Comparison of ENCODE assay signal across 26 cellular contexts in the genomic region with DNA sequence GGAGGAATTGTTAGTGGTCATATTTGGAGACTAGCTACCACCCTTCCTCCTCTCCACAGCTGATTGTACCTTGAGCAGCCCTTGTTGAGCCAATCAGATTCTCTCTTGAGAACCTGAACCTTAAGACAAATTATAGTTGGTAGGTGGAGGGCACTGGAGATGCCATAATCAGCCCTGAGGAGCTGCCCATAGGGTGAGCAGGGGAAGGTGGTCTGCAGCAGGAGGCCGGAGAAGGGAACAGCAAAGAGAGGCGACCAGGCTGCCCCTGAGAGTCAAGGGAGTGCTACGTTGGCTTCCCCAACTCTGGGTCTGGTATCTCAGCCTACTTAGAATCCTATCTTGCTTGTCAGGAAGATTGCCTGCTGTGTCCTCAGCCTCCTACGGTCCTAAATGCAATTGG. TPM values are rescaled to one million over a fixed set of nuclear protein-coding genes. Genes with fewer than 3 reads are reported as not detected.
"Had no signal": no experiment of that assay in that cellular context is flagged by ENCODE, and none has a peak within 500 bp of the region (broad histone marks: within the 10 kb centered on the region; RNA-seq: fewer than 3 reads in every experiment).

No MANE protein-coding gene starts in this region.

- H3K4me2 ChIP-seq: SK-N-SH had no signal

- DNase-seq: activated CD4-positive, alpha-beta T cell treated with anti-CD3 and anti-CD28 coated beads, Interleukin-2, amount 10 ng/mL, durations not matched to agents 24 days and 14 days; activated CD4-positive, alpha-beta T cell treated with anti-CD3 and anti-CD28 coated beads, Interleukin-2, amount 50 U/mL, for 4 hours; activated CD8-positive, alpha-beta T cell treated with anti-CD3 and anti-CD28 coated beads, Interleukin-2, amount 10 ng/mL, durations not matched to agents 7 days and 5 days; activated gamma-delta T cell; activated naive CD4-positive, alpha-beta T cell treated with Interleukin-2 at 50 U/mL for 16 hours; activated naive CD8-positive, alpha-beta T cell treated with anti-CD3 and anti-CD28 coated beads, Interleukin-2, amount 10 ng/mL, durations not matched to agents 7 days and 5 days; activated T-cell treated with anti-CD3 and anti-CD28 coated beads, Interleukin-2, amount 50 U/mL, for 24 hours; amygdala; Karpas-422; NCI-H1105; NCI-H1436; NCI-H1694; NCI-H1930; NCI-H510A; NCI-H526; NCI-H748 treated with DMSO at 0.1 percent for 48 hours; NK-92 treated with Interleukin-12 subunit alpha and Interleukin-12 subunit beta, amount 100 ng/mL, for 24 hours; PC-3; Peyer's patch; RPMI8226; SHP77 treated with DMSO at 0.1 percent for 48 hours; SK-N-SH had no signal

- FAIRE-seq: TTC549 had no signal

- H3K4me3 ChIP-seq: ascending aorta, cardiac muscle cell, Peyer's patch, SJSA1 had no signal

- H3K27ac ChIP-seq: ascending aorta, cardiac muscle cell, Peyer's patch, SJSA1 had no signal

- H3K27me3 ChIP-seq: ascending aorta, cardiac muscle cell, Peyer's patch, SJSA1 had no signal

- H3K9ac ChIP-seq: SK-N-SH had no signal

- H3K36me3 ChIP-seq: ascending aorta, cardiac muscle cell, Peyer's patch had no signal

- ATAC-seq: activated CD8-positive, alpha-beta T cell treated with anti-CD3 and anti-CD28 coated beads, Interleukin-2, amount 10 ng/mL, durations not matched to agents 7 days and 5 days; PC-3 had no signal

- H3K9me3 ChIP-seq: ascending aorta, Peyer's patch, SJSA1, SK-N-SH had no signal

RNA-seq across cellular contexts. Expression of a gene that starts 6.8 kb away (rescaled TPM):
- total RNA-seq: ascending aorta, PC-3 had no signal
